Comparison of ENCODE assay signal across 2 cellular contexts in genomic region chr6:32111424-32112066, GRCh38.
TF ChIP-seq lines count a peak whose summit lies in the region.

No MANE protein-coding gene starts in this region.

TF ChIP-seq in liver, 16 proteins besides CTCF, POLR2A, EP300 and RAD21:
- TF ChIP-seq FOXA2 (IDR thresholded peaks at IDR 0.05) (no peak), HNF4A (conservative IDR thresholded peaks at IDR 0.05) (no peak), NR2F2 (IDR thresholded peaks at IDR 0.05) (peak; percentile 82), ATF3 (IDR thresholded peaks at IDR 0.05) (no peak), TAF1 (conservative IDR thresholded peaks at IDR 0.05) (no peak), YY1 (IDR thresholded peaks at IDR 0.05) (no peak), SP1 (IDR thresholded peaks at IDR 0.05) (peak; percentile 19), GABPA (IDR thresholded peaks at IDR 0.05 in 1 of 2, conservative IDR thresholded peaks at IDR 0.05 in 1 of 2) (no peak), RXRA (IDR thresholded peaks at IDR 0.05) (peak; percentile 51 to 67), FOXA1 (IDR thresholded peaks at IDR 0.05) (no peak), JUND (IDR thresholded peaks at IDR 0.05) (no peak), HNF4G (IDR thresholded peaks at IDR 0.05) (no peak), MAX (IDR thresholded peaks at IDR 0.05) (no peak), ZBTB33 (IDR thresholded peaks at IDR 0.05) (no peak), EGR1 (IDR thresholded peaks at IDR 0.05; ENCODE audit: low read depth in 2 of 2) (no peak), REST (IDR thresholded peaks at IDR 0.05) (no peak)
TF ChIP-seq in liver: peak in this region for 3.

TF ChIP-seq in HepG2, 621 proteins besides CTCF, POLR2A, EP300 and RAD21:
- TF ChIP-seq PBX2 (CRISPR knock-in tag; IDR thresholded peaks at IDR 0.05) (no peak), ZNF772 (CRISPR knock-in tag; IDR thresholded peaks at IDR 0.05) (no peak), IRX3 (CRISPR knock-in tag; IDR thresholded peaks at IDR 0.05; ENCODE audit: borderline replicate concordance, low read depth) (no peak), NFYC (CRISPR knock-in tag; IDR thresholded peaks at IDR 0.05) (no peak), SATB2 (CRISPR knock-in tag; IDR thresholded peaks at IDR 0.05) (no peak), DMAP1 (CRISPR knock-in tag; IDR thresholded peaks at IDR 0.05) (no peak), JUN (CRISPR knock-in tag; IDR thresholded peaks at IDR 0.05) (no peak), HDAC6 (IDR thresholded peaks at IDR 0.05; ENCODE audit: low read depth, low read length) (no peak), ZNF318 (CRISPR knock-in tag; IDR thresholded peaks at IDR 0.05) (no peak), SOX6 (IDR thresholded peaks at IDR 0.05) (no peak), SOX6 (CRISPR knock-in tag; IDR thresholded peaks at IDR 0.05) (no peak), MTERF4 (CRISPR knock-in tag; IDR thresholded peaks at IDR 0.05) (no peak), ZNF33A (CRISPR knock-in tag; IDR thresholded peaks at IDR 0.05; ENCODE audit: borderline replicate concordance) (no peak), ZFP37 (CRISPR knock-in tag; IDR thresholded peaks at IDR 0.05; ENCODE audit: borderline replicate concordance) (no peak), ZNF253 (CRISPR knock-in tag; IDR thresholded peaks at IDR 0.05; ENCODE audit: borderline replicate concordance) (no peak)
